Comparison of ENCODE assay signal across 8 cellular contexts in the genomic region with DNA sequence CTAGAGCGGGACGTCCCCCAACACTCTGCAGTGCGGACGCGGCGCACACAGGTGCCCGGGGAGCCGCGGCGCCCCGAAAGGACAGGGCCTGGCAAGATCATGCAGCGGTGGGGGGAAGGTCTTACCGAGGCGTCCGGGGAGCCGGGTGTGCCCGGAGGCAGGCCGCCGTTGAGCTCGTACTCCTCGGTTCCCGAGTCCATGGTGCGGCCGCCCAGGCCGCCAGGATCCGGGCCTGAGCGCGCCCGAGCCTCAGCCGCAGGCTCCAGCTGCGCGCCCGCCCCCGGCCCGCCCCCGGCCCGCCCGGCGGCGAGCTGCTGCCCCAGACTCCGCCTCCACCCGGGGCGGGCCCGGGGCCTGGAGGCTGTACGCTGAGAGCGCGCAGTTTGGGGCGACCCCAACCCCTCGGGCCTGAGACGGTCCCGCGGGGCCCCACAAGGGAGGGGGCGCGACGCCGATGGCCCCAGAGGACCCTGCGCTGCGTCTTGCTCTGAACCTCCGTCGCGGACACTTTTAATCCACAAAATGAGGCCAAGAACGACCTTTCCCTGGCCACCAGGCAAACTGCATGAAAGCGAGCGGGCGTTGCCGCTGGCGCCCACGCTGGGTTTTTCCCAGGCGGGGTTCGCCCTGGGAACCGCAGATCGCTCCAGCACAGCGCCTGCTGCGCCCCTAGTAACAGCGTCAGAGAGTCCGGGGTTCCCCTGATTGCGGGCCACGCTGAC. TPM values are rescaled to one million over a fixed set of nuclear protein-coding genes. Genes with fewer than 3 reads are reported as not detected.
A peak's percentile ranks its signal among the peaks of the same experiment; 100 is the strongest.
DNase-seq lines count a peak whose midpoint lies in the region; ATAC-seq and TF ChIP-seq lines count a peak whose summit lies in the region.

A gene with protein sequence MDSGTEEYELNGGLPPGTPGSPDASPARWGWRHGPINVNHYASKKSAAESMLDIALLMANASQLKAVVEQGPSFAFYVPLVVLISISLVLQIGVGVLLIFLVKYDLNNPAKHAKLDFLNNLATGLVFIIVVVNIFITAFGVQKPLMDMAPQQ (minus strand): TSS at position 234 of the 722 bp plus-strand sequence. CDS start 34 bp downstream, at position 200.

- H3K9me3 ChIP-seq in adipocyte (ENCODE audit: control insufficient read depth, low read length) (peaks cover 4% of the 10 kb centered on the region), left ventricle myocardium inferior (replicated peaks) (peaks cover 4% of the 10 kb centered on the region), uterus (no peaks in the 10 kb centered on the region)

- H3K4me1 ChIP-seq in adipocyte (ENCODE audit: control insufficient read depth, insufficient read depth, low read length) (peaks cover 33% of the 10 kb centered on the region), left ventricle myocardium inferior (peaks cover 64% of the 10 kb centered on the region), uterus (peaks cover 3 to 20% of the 10 kb centered on the region in 2 donors)

- H3K27ac ChIP-seq in left ventricle myocardium inferior (replicated peaks) (peak within 1 kb of the TSS; percentile 93), uterus (peak within 1 kb of the TSS; percentile 94 to 98)

- ATAC-seq in GM19452 (IDR thresholded peaks at IDR 0.05; ENCODE audit: unreplicated experiment), result peak; percentile 77

- DNase-seq in DMS 273 treated with DMSO at 0.1 percent for 48 hours (lab: John Stamatoyannopoulos, UW) (peak; percentile 35), HK-2 (ENCODE audit: unreplicated experiment) (peak; percentile 68), SW480 (ENCODE audit: low spot score) (peak; percentile 53), adipocyte (ENCODE audit: low read depth) (peak; percentile 89), left ventricle myocardium inferior (peak; percentile 76), pulmonary artery endothelial cell (ENCODE audit: low read depth, low spot score) (no peak), uterus (peak; percentile 68 to 76)

- intact Hi-C loops in left ventricle myocardium inferior (cut with micrococcal nuclease), result no loop called here
- intact Hi-C loops in uterus (cut with DNase I; ENCODE audit: low total_unique reads), result no loop called here

- H3K9ac ChIP-seq in adipocyte (ENCODE audit: low read length), result peak within 1 kb of the TSS; percentile 83

- peak; percentile 92 to 94 for TF ChIP-seq POLR2A in uterus (IDR thresholded peaks at IDR 0.05)

- H3K36me3 ChIP-seq in adipocyte (ENCODE audit: control insufficient read depth, insufficient read depth, low read length, severe bottlenecking), result no peaks in the 10 kb centered on the region
- no peaks in the 10 kb centered on the region for H3K36me3 ChIP-seq in left ventricle myocardium inferior
- H3K36me3 ChIP-seq in uterus, result no peaks in the 10 kb centered on the region

- H3K27me3 ChIP-seq in adipocyte (replicated peaks; ENCODE audit: control insufficient read depth, insufficient read depth, low read length) (no peaks in the 10 kb centered on the region), left ventricle myocardium inferior (ENCODE audit: low read depth) (no peaks in the 10 kb centered on the region), uterus (no peaks in the 10 kb centered on the region)

- H3K4me3 ChIP-seq in adipocyte (ENCODE audit: low read length), result peak within 1 kb of the TSS; percentile 84
- H3K4me3 ChIP-seq in left ventricle myocardium inferior, result peak within 1 kb of the TSS; percentile 87
- peak within 1 kb of the TSS; percentile 66 to 75 for H3K4me3 ChIP-seq in uterus

- TF ChIP-seq CTCF in left ventricle myocardium inferior (IDR thresholded peaks at IDR 0.05; ENCODE audit: borderline replicate concordance), result peak; percentile 12
- TF ChIP-seq CTCF in uterus (IDR thresholded peaks at IDR 0.05), result peak in 2 of 4 experiments; percentile 9 to 16

RNA-seq across cellular contexts. Expression of the gene that starts here (rescaled TPM):
- total RNA-seq in left ventricle myocardium inferior (53.7 TPM), pulmonary artery endothelial cell (44.7 and 47.2 TPM in 2 replicates), uterus (10 to 100 TPM; 20.6 to 87.4 (median 44.2) TPM)
